In the genomic region with DNA sequence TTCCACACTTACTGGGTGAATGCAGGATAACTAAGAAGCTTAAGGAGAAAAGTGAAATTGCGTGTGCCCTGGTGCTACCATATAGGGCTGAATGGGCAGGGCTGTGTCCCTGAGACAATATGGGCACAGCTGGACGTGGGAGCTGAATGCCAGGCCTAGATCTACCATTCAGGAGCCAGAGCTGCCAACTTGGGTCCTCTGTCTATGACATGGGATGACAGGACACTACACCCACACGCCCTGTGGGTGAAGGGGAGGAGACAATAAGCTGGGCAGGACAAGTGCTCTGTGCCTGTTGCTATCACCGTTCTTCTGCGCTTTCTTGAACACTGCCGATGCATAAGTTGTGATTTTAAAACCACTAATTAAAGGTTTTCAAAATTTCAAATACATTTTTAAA, we compare ENCODE assay signal across 22 cellular contexts.
DNase-seq lines count a peak whose midpoint lies in the region; ATAC-seq and TF ChIP-seq lines count a peak whose summit lies in the region.
"Had no signal": no experiment of that assay in that cellular context is flagged by ENCODE, and none has a peak within 500 bp of the region (broad histone marks: within the 10 kb centered on the region; RNA-seq: fewer than 3 reads in every experiment).

No MANE protein-coding gene starts in this region.

- DNase-seq in Right ventricle myocardium inferior (ENCODE audit: missing footprints) (no peak), cardiac septum (ENCODE audit: low spot score) (no peak), left cardiac atrium (peak; percentile 51), mesenchymal stem cell (no peak)
- DNase-seq in stimulated activated CD4-positive, alpha-beta T cell treated with anti-CD3 and anti-CD28 coated beads, Interleukin-1b, Interleukin-23, amount 100 ng/mL, for 48 hours, result no peak
- DNase-seq: 8988T; CD4-positive, alpha-beta T cell; KBM-7; MG63; NCI-H1105 treated with DMSO at 0.1 percent for 48 hours; NCI-H146; NCI-H1930; NCI-H446 treated with DMSO at 0.1 percent for 48 hours; NCI-H526; NCI-H82; NK-92 treated with Interleukin-12 subunit alpha and Interleukin-12 subunit beta, amount 100 ng/mL, for 24 hours; PC-3; SHP77 had no signal

- H3K27ac ChIP-seq in mesenchymal stem cell (ENCODE audit: low read length, poor library complexity, severe bottlenecking) (no peak overlapping the region), gastroesophageal sphincter (no peak overlapping the region)
- H3K27ac ChIP-seq: BLaER1 had no signal

- no peak for TF ChIP-seq EP300 in gastroesophageal sphincter (IDR thresholded peaks at IDR 0.05)

- peak overlapping the region; percentile 19 for H4K8ac ChIP-seq in mesenchymal stem cell (ENCODE audit: low read length)

- H3K27me3 ChIP-seq in mesenchymal stem cell (ENCODE audit: control insufficient read depth in 1 of 2, insufficient read depth in 1 of 2, low read length in 2 of 2) (no peaks in the 10 kb centered on the region), gastroesophageal sphincter (no peaks in the 10 kb centered on the region)
- H3K27me3 ChIP-seq: BLaER1, MG63 had no signal

- H3K4me3 ChIP-seq in mesenchymal stem cell (ENCODE audit: insufficient read depth in 1 of 2, low read depth in 1 of 2, low read length in 2 of 2), result no peak overlapping the region
- H3K4me3 ChIP-seq in gastroesophageal sphincter, result no peak overlapping the region
- H3K4me3 ChIP-seq: BLaER1, MG63 had no signal

- peaks cover 20% of the 10 kb centered on the region for H3K4me1 ChIP-seq in mesenchymal stem cell (ENCODE audit: control insufficient read depth, insufficient read depth, low read depth, low read length)
- no peaks in the 10 kb centered on the region for H3K4me1 ChIP-seq in gastroesophageal sphincter

- no peak overlapping the region for H3K9ac ChIP-seq in mesenchymal stem cell (ENCODE audit: low read length)
- H3K9ac ChIP-seq: BLaER1 had no signal

- intact Hi-C loops in Right ventricle myocardium inferior (cut with DNase I) (no loop called here), cardiac septum (cut with DNase I) (no loop called here), left cardiac atrium (cut with DNase I) (loop anchor here in 1 of 2 donors (5.0 to 10.0 kb wide), 2 partner anchors 39 to 87 kb away; no protein-coding TSS in a partner anchor)

- H2BK12ac ChIP-seq in mesenchymal stem cell (ENCODE audit: low read length in 2 of 2), result peak overlapping the region in 1 of 2 experiments; percentile 29

- H2AFZ ChIP-seq in mesenchymal stem cell (ENCODE audit: low read depth, low read length), result no peak overlapping the region

- peak overlapping the region in 1 of 2 experiments; percentile 44 for H3K18ac ChIP-seq in mesenchymal stem cell (ENCODE audit: low read depth in 1 of 2, low read length in 2 of 2)

- no peak overlapping the region for H2BK5ac ChIP-seq in mesenchymal stem cell (ENCODE audit: low read depth, low read length, poor library complexity, severe bottlenecking)

- H3K23ac ChIP-seq in mesenchymal stem cell (ENCODE audit: low read length in 2 of 2), result no peak overlapping the region

- H4K91ac ChIP-seq in mesenchymal stem cell (ENCODE audit: low read length), result no peak overlapping the region

- 98% methylated on average over 6 of the region's 6 CpGs for WGBS in mesenchymal stem cell
- WGBS in gastroesophageal sphincter (ENCODE audit: low coverage in 1 of 2), 2 donors, result 90% methylated on average over 6 of the region's 6 CpGs

- H2BK15ac ChIP-seq in mesenchymal stem cell (ENCODE audit: low read depth, poor library complexity, severe bottlenecking), result no peak overlapping the region

- H3K36me3 ChIP-seq in mesenchymal stem cell (ENCODE audit: control insufficient read depth in 1 of 2, insufficient read depth in 2 of 2, low read depth in 1 of 2, low read length in 2 of 2), result peaks cover 21 to 37% of the 10 kb centered on the region in 2 experiments
- peaks cover 0 to 76% of the 10 kb centered on the region in 2 donors for H3K36me3 ChIP-seq in gastroesophageal sphincter

- H3K79me1 ChIP-seq in mesenchymal stem cell (replicated peaks; ENCODE audit: low read length, poor library complexity, severe bottlenecking), result peaks cover 16% of the 10 kb centered on the region

- peak; percentile 91 for ATAC-seq in Right ventricle myocardium inferior
- ATAC-seq in left cardiac atrium, result peak; percentile 84 to 91
- no peak for ATAC-seq in HG03135 (IDR thresholded peaks at IDR 0.05; ENCODE audit: unreplicated experiment)
- no peak for ATAC-seq in gastroesophageal sphincter
- no peak for ATAC-seq in SK-N-SH treated with all-trans-retinoic acid at 6 μM for 48 hours
- ATAC-seq: PC-3 had no signal

- H3K4me2 ChIP-seq in mesenchymal stem cell (ENCODE audit: low read length, poor library complexity, severe bottlenecking), result no peak overlapping the region
- H3K4me2 ChIP-seq: BLaER1 had no signal

- no peak overlapping the region for H3K4ac ChIP-seq in mesenchymal stem cell (ENCODE audit: low read depth in 1 of 2, low read length in 2 of 2)

- H3K9me3 ChIP-seq in mesenchymal stem cell (ENCODE audit: control insufficient read depth, low read length) (no peaks in the 10 kb centered on the region), gastroesophageal sphincter (no peaks in the 10 kb centered on the region)
- H3K9me3 ChIP-seq: MG63 had no signal

- H2BK120ac ChIP-seq in mesenchymal stem cell (ENCODE audit: low read depth, low read length), result no peak overlapping the region

- no peak for TF ChIP-seq CTCF in gastroesophageal sphincter (IDR thresholded peaks at IDR 0.05)

- no peak overlapping the region for H3K14ac ChIP-seq in mesenchymal stem cell (ENCODE audit: low read length in 2 of 2)

- no peak overlapping the region for H2AK5ac ChIP-seq in mesenchymal stem cell (ENCODE audit: low read length, severe bottlenecking)

- TF ChIP-seq POLR2A in gastroesophageal sphincter (IDR thresholded peaks at IDR 0.05), result no peak

TF ChIP-seq in SK-N-SH treated with all-trans-retinoic acid at 6 μM for 48 hours, 23 proteins besides CTCF, POLR2A, EP300 and RAD21:
- no peak for TF ChIP-seq ZFP3 (CRISPR knock-in tag; IDR thresholded peaks at IDR 0.05)
- TF ChIP-seq TCF4 (CRISPR knock-in tag; IDR thresholded peaks at IDR 0.05; ENCODE audit: borderline replicate concordance), result no peak
- TF ChIP-seq TOX (CRISPR knock-in tag; IDR thresholded peaks at IDR 0.05; ENCODE audit: borderline replicate concordance), result no peak
- no peak for TF ChIP-seq ZNF565 (CRISPR knock-in tag; conservative IDR thresholded peaks at IDR 0.05; ENCODE audit: low read depth)
- TF ChIP-seq, protein P1, sequence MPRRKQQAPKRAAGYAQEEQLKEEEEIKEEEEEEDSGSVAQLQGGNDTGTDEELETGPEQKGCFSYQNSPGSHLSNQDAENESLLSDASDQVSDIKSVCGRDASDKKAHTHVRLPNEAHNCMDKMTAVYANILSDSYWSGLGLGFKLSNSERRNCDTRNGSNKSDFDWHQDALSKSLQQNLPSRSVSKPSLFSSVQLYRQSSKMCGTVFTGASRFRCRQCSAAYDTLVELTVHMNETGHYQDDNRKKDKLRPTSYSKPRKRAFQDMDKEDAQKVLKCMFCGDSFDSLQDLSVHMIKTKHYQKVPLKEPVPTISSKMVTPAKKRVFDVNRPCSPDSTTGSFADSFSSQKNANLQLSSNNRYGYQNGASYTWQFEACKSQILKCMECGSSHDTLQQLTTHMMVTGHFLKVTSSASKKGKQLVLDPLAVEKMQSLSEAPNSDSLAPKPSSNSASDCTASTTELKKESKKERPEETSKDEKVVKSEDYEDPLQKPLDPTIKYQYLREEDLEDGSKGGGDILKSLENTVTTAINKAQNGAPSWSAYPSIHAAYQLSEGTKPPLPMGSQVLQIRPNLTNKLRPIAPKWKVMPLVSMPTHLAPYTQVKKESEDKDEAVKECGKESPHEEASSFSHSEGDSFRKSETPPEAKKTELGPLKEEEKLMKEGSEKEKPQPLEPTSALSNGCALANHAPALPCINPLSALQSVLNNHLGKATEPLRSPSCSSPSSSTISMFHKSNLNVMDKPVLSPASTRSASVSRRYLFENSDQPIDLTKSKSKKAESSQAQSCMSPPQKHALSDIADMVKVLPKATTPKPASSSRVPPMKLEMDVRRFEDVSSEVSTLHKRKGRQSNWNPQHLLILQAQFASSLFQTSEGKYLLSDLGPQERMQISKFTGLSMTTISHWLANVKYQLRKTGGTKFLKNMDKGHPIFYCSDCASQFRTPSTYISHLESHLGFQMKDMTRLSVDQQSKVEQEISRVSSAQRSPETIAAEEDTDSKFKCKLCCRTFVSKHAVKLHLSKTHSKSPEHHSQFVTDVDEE (CRISPR knock-in tag; IDR thresholded peaks at IDR 0.05), result no peak
- no peak for TF ChIP-seq GLIS3 (CRISPR knock-in tag; IDR thresholded peaks at IDR 0.05)
- no peak for TF ChIP-seq ZFP30 (CRISPR knock-in tag; IDR thresholded peaks at IDR 0.05)
- TF ChIP-seq SNAI2 (CRISPR knock-in tag; IDR thresholded peaks at IDR 0.05), result no peak

Comparison
In these comparisons a context has a peak if more than half of its experiments do, and no peak if none do; other contexts are left out.
1. ATAC-seq: peak in Right ventricle myocardium inferior (single experiment) and left cardiac atrium (2 of 2); none in HG03135 (single experiment), gastroesophageal sphincter (single experiment) and SK-N-SH treated with all-trans-retinoic acid at 6 μM for 48 hours (single experiment).